In the genomic region with DNA sequence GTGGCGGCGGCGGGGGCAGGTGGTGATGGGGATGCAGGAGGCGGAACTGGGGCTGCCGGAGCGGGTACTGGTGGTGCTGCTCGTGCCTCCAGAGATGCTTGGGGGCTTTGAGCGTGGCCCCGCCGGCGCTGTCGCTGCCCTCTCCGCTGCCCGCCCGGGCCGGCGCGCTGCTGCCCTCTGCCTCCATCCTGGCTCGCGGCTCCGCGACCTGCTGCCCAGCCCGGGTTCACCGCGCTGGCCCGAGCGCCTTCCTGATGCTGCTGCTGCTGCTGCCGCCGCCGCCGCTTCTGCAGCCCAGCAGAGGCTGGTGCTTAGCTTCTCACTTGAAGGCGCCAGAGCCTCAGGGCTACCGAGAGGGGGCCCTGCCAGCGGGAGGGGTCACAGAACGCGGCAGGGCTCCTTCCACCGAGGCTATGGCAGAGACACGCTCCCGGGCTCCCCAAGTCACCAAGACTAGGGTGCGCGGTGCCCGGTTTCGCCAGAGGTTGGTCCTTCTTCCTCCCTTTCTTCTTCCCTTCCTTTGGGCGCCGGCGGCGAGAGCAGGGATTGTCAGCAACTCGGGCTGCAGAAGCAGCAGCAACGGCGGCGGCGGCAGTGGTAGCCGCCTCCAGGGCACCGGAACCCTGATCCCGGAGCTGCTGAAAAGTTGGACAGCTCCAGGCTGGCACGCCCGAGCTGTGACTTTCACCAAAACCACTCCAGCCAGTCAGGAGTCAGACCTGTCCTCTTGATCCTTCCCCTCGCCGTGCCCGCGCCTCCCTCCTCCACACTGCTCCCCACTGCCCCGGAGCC, we compare ENCODE assay signal across 1 cellular context.
TF ChIP-seq lines count a peak whose summit lies in the region.

PDE4D (minus strand) TSS at position 291 of the 792 bp plus-strand sequence.

TF ChIP-seq in IMR-90, 13 proteins besides CTCF, POLR2A, EP300 and RAD21 (continued from another document):
- TF ChIP-seq MAFK (IDR thresholded peaks at IDR 0.05; ENCODE audit: low read depth, low read length) (no peak), RFX5 (IDR thresholded peaks at IDR 0.05; ENCODE audit: low read depth, low read length) (no peak), CEBPB (IDR thresholded peaks at IDR 0.05; ENCODE audit: low read depth, low read length) (no peak), NFE2L2 (IDR thresholded peaks at IDR 0.05; ENCODE audit: low read depth, low read length) (no peak), BHLHE40 (IDR thresholded peaks at IDR 0.05; ENCODE audit: low read depth, low read length) (no peak), MAZ (IDR thresholded peaks at IDR 0.05; ENCODE audit: borderline replicate concordance, low read depth, low read length) (no peak), MXI1 (IDR thresholded peaks at IDR 0.05; ENCODE audit: borderline replicate concordance, low read depth, low read length) (no peak)
TF ChIP-seq in IMR-90: peak in this region for 0.
